Comparison of ENCODE assay signal across 12 cellular contexts in the genomic region with DNA sequence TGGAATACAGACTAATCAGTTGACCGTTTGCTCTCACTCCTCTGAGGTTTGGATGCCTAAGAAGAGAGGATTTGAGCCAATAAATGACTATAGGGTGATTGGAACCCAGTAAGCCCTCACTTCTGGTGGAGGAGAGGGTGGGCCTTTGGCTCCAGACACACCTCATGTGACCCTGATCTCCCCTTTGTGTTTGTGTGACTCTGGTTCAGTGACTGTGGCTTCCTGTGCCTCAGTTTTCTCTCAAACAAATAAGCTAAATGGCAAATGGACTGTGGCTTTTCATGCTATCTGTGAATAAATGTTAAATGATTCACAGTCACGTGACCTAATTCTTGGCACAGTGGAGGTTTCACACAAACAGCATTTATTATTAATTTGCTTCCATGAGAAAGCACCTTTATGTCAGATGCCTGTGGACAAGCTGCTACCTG. TPM values are rescaled to one million over a fixed set of nuclear protein-coding genes. Genes with fewer than 3 reads are reported as not detected.
"Had no signal": no experiment of that assay in that cellular context is flagged by ENCODE, and none has a peak within 500 bp of the region (broad histone marks: within the 10 kb centered on the region; RNA-seq: fewer than 3 reads in every experiment).

No MANE protein-coding gene starts in this region.

RNA-seq across cellular contexts. Expression of gene PSG3, which starts 2.7 kb away (rescaled TPM):
- total RNA-seq: activated CD8-positive, alpha-beta T cell treated with anti-CD3 and anti-CD28 coated beads for 36 hours; activated naive CD8-positive, alpha-beta T cell treated with anti-CD3 and anti-CD28 coated beads for 36 hours; activated T-cell treated with anti-CD3 and anti-CD28 coated beads, Interleukin-2, amount 50 U/mL, for 72 hours; aorta; dorsolateral prefrontal cortex; esophagus squamous epithelium; left lobe of liver; mucosa of gallbladder; natural killer cell; posterior vena cava; T-helper 1 cell treated with Interleukin-12 subunit alpha and Interleukin-12 subunit beta and Interleukin-4 antibody, amounts not matched to agents 30 ng/mL and 1 ng/mL, for 36 hours; uterus had no signal
- polyA plus RNA-seq: aorta had no signal

RNA-seq across cellular contexts. Expression of gene PSG8, which starts 27.9 kb away (rescaled TPM):
- total RNA-seq: activated CD8-positive, alpha-beta T cell treated with anti-CD3 and anti-CD28 coated beads for 36 hours; activated naive CD8-positive, alpha-beta T cell treated with anti-CD3 and anti-CD28 coated beads for 36 hours; activated T-cell treated with anti-CD3 and anti-CD28 coated beads, Interleukin-2, amount 50 U/mL, for 72 hours; aorta; dorsolateral prefrontal cortex; esophagus squamous epithelium; left lobe of liver; mucosa of gallbladder; natural killer cell; posterior vena cava; T-helper 1 cell treated with Interleukin-12 subunit alpha and Interleukin-12 subunit beta and Interleukin-4 antibody, amounts not matched to agents 30 ng/mL and 1 ng/mL, for 36 hours; uterus had no signal
- polyA plus RNA-seq: aorta had no signal
